ENCODE assay signal across 9 cellular contexts in genomic region chr2:37523861-37524362, GRCh38.
DNase-seq lines count a peak whose midpoint lies in the region; TF ChIP-seq lines count a peak whose summit lies in the region.
"Had no signal": no experiment of that assay in that cellular context is flagged by ENCODE, and none has a peak within 500 bp of the region (broad histone marks: within the 10 kb centered on the region; RNA-seq: fewer than 3 reads in every experiment).

No MANE protein-coding gene starts in this region.

- TF ChIP-seq CTCF in AG10803 (conservative IDR thresholded peaks at IDR 0.05; ENCODE audit: low read length) (no peak), epithelial cell of esophagus (IDR thresholded peaks at IDR 0.05; ENCODE audit: insufficient read depth, low read depth, low read length, missing control alignments) (no peak), neutrophil (IDR thresholded peaks at IDR 0.05) (no peak)

- H3K27ac ChIP-seq in neutrophil = peak overlapping the region; percentile 66
- no peak overlapping the region for H3K27ac ChIP-seq in substantia nigra (ENCODE audit: low read depth, low read length, poor library complexity, severe bottlenecking)
- H3K27ac ChIP-seq: epithelial cell of prostate had no signal

- peak; percentile 93 for DNase-seq in AG10803 (ENCODE audit: low read depth)
- peak; percentile 88 to 95 for DNase-seq in NCI-H446 (lab: John Stamatoyannopoulos, UW)
- DNase-seq in epithelial cell of esophagus (ENCODE audit: low read depth) = peak; percentile 83
- DNase-seq in ecto neural progenitor cell (ENCODE audit: low spot score) = no peak
- no peak for DNase-seq in substantia nigra (lab: John Stamatoyannopoulos, UW)
- DNase-seq in activated CD4-positive, alpha-beta T cell treated with anti-CD3 and anti-CD28 coated beads, Interleukin-2, amount 50 U/mL, for 4 hours = no peak
- DNase-seq in stimulated activated CD4-positive, alpha-beta T cell treated with anti-CD3 and anti-CD28 coated beads, Interleukin-4, amount 100 ng/mL, for 1 hour = no peak

- H3K27me3 ChIP-seq in neutrophil = no peaks in the 10 kb centered on the region

- H3K4me3 ChIP-seq in AG10803 (ENCODE audit: low read length) = no peak overlapping the region
- no peak overlapping the region for H3K4me3 ChIP-seq in epithelial cell of esophagus (ENCODE audit: low read length)
- H3K4me3 ChIP-seq in neutrophil (ENCODE audit: low read depth in 1 of 2, low read length in 1 of 2) = no peak overlapping the region

- H3K36me3 ChIP-seq in neutrophil = no peaks in the 10 kb centered on the region

- H3K9me3 ChIP-seq in neutrophil = no peaks in the 10 kb centered on the region

- H3K4me1 ChIP-seq in neutrophil (ENCODE audit: control insufficient read depth in 1 of 2, insufficient read depth in 1 of 2, low read depth in 1 of 2, low read length in 1 of 2) = peaks cover 10 to 12% of the 10 kb centered on the region in 2 experiments

Comparison
In these comparisons a context has a peak if more than half of its experiments do, and no peak if none do; other contexts are left out.
1. DNase-seq: peak in AG10803 (single experiment), NCI-H446 (2 of 2) and epithelial cell of esophagus (single experiment); none in ecto neural progenitor cell (single experiment), substantia nigra (0 of 49), activated CD4-positive, alpha-beta T cell treated with anti-CD3 and anti-CD28 coated beads, Interleukin-2, amount 50 U/mL, for 4 hours (0 of 2) and stimulated activated CD4-positive, alpha-beta T cell treated with anti-CD3 and anti-CD28 coated beads, Interleukin-4, amount 100 ng/mL, for 1 hour (single experiment).